In genomic region chr17:35596530-35597233, GRCh38 we compare ENCODE assay signal across 2 cellular contexts.
TF ChIP-seq lines count a peak whose summit lies in the region.

No MANE protein-coding gene starts in this region.

TF ChIP-seq in SK-N-SH, 30 proteins besides CTCF, POLR2A, EP300 and RAD21 (continued from another document):
- TF ChIP-seq IRF3 (IDR thresholded peaks at IDR 0.05; ENCODE audit: low read depth, low read length) (no peak), NRF1 (IDR thresholded peaks at IDR 0.05; ENCODE audit: low read depth, low read length) (no peak), SIN3A (IDR thresholded peaks at IDR 0.05; ENCODE audit: borderline replicate concordance, low read depth, low read length) (no peak), CHD2 (IDR thresholded peaks at IDR 0.05; ENCODE audit: low read length, partially characterized antibody) (no peak), TAF1 (IDR thresholded peaks at IDR 0.05; ENCODE audit: borderline replicate concordance, low read depth, low read length) (no peak), ELF1 (IDR thresholded peaks at IDR 0.05) (no peak), EZH2phosphoT487 (IDR thresholded peaks at IDR 0.05; ENCODE audit: borderline replicate concordance, low read depth) (no peak), TCF12 (IDR thresholded peaks at IDR 0.05) (no peak), GABPA (IDR thresholded peaks at IDR 0.05; ENCODE audit: low read depth) (no peak)
- TF ChIP-seq, protein P1, sequence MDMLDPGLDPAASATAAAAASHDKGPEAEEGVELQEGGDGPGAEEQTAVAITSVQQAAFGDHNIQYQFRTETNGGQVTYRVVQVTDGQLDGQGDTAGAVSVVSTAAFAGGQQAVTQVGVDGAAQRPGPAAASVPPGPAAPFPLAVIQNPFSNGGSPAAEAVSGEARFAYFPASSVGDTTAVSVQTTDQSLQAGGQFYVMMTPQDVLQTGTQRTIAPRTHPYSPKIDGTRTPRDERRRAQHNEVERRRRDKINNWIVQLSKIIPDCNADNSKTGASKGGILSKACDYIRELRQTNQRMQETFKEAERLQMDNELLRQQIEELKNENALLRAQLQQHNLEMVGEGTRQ (IDR thresholded peaks at IDR 0.05; ENCODE audit: borderline replicate concordance, low read depth, low read length): no peak
- TF ChIP-seq, protein P2, sequence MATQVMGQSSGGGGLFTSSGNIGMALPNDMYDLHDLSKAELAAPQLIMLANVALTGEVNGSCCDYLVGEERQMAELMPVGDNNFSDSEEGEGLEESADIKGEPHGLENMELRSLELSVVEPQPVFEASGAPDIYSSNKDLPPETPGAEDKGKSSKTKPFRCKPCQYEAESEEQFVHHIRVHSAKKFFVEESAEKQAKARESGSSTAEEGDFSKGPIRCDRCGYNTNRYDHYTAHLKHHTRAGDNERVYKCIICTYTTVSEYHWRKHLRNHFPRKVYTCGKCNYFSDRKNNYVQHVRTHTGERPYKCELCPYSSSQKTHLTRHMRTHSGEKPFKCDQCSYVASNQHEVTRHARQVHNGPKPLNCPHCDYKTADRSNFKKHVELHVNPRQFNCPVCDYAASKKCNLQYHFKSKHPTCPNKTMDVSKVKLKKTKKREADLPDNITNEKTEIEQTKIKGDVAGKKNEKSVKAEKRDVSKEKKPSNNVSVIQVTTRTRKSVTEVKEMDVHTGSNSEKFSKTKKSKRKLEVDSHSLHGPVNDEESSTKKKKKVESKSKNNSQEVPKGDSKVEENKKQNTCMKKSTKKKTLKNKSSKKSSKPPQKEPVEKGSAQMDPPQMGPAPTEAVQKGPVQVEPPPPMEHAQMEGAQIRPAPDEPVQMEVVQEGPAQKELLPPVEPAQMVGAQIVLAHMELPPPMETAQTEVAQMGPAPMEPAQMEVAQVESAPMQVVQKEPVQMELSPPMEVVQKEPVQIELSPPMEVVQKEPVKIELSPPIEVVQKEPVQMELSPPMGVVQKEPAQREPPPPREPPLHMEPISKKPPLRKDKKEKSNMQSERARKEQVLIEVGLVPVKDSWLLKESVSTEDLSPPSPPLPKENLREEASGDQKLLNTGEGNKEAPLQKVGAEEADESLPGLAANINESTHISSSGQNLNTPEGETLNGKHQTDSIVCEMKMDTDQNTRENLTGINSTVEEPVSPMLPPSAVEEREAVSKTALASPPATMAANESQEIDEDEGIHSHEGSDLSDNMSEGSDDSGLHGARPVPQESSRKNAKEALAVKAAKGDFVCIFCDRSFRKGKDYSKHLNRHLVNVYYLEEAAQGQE (IDR thresholded peaks at IDR 0.05; ENCODE audit: low read depth, low read length): no peak

TF ChIP-seq in SK-N-SH treated with all-trans-retinoic acid at 6 μM for 48 hours, 23 proteins besides CTCF, POLR2A, EP300 and RAD21 (continued from another document):
- TF ChIP-seq PATZ1 (CRISPR knock-in tag; IDR thresholded peaks at IDR 0.05; ENCODE audit: borderline replicate concordance): no peak
- TF ChIP-seq OSR1 (CRISPR knock-in tag; IDR thresholded peaks at IDR 0.05): no peak
- TF ChIP-seq, protein P3, sequence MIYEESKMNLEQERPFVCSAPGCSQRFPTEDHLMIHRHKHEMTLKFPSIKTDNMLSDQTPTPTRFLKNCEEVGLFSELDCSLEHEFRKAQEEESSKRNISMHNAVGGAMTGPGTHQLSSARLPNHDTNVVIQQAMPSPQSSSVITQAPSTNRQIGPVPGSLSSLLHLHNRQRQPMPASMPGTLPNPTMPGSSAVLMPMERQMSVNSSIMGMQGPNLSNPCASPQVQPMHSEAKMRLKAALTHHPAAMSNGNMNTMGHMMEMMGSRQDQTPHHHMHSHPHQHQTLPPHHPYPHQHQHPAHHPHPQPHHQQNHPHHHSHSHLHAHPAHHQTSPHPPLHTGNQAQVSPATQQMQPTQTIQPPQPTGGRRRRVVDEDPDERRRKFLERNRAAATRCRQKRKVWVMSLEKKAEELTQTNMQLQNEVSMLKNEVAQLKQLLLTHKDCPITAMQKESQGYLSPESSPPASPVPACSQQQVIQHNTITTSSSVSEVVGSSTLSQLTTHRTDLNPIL (CRISPR knock-in tag; IDR thresholded peaks at IDR 0.05; ENCODE audit: low read depth): no peak
- TF ChIP-seq, protein P4, sequence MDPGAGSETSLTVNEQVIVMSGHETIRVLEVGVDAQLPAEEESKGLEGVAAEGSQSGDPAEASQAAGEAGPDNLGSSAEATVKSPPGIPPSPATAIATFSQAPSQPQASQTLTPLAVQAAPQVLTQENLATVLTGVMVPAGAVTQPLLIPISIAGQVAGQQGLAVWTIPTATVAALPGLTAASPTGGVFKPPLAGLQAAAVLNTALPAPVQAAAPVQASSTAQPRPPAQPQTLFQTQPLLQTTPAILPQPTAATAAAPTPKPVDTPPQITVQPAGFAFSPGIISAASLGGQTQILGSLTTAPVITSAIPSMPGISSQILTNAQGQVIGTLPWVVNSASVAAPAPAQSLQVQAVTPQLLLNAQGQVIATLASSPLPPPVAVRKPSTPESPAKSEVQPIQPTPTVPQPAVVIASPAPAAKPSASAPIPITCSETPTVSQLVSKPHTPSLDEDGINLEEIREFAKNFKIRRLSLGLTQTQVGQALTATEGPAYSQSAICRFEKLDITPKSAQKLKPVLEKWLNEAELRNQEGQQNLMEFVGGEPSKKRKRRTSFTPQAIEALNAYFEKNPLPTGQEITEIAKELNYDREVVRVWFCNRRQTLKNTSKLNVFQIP (CRISPR knock-in tag; IDR thresholded peaks at IDR 0.05; ENCODE audit: borderline replicate concordance, low read depth): no peak
